In genomic region chr6:159062965-159063364, GRCh38 we compare ENCODE assay signal across 9 cellular contexts. TPM values are rescaled to one million over a fixed set of nuclear protein-coding genes. Genes with fewer than 3 reads are reported as not detected.
DNase-seq lines count a peak whose midpoint lies in the region.
"Had no signal": no experiment of that assay in that cellular context is flagged by ENCODE, and none has a peak within 500 bp of the region (broad histone marks: within the 10 kb centered on the region; RNA-seq: fewer than 3 reads in every experiment).

No MANE protein-coding gene starts in this region.

- peaks cover 42 to 56% (median 47%) of the 10 kb centered on the region in 3 donors for H3K4me1 Mint-ChIP-seq in IgD-negative memory B cell
- peaks cover 92% of the 10 kb centered on the region for H3K4me1 Mint-ChIP-seq in activated T-helper 1 cell treated with anti-CD3 and anti-CD28 coated beads, Interleukin-12 subunit alpha, Interleukin-12 subunit beta, Interleukin-2, Interleukin-4 antibody, amounts not matched to agents 30 ng/mL and 10 ng/mL and 1 ng/mL, durations not matched to agents 14 hours and 24 hours and 36 hours (ENCODE audit: low read depth)

- H3K4me3 Mint-ChIP-seq in IgD-negative memory B cell, result peak overlapping the region; percentile 47 to 72 (median 63)
- H3K4me3 Mint-ChIP-seq in activated T-helper 1 cell treated with anti-CD3 and anti-CD28 coated beads, Interleukin-12 subunit alpha, Interleukin-12 subunit beta, Interleukin-2, Interleukin-4 antibody, amounts not matched to agents 30 ng/mL and 10 ng/mL and 1 ng/mL, durations not matched to agents 14 hours and 24 hours and 36 hours, result peak overlapping the region; percentile 67

- no peaks in the 10 kb centered on the region for H3K27me3 Mint-ChIP-seq in IgD-negative memory B cell
- H3K27me3 Mint-ChIP-seq in activated T-helper 1 cell treated with anti-CD3 and anti-CD28 coated beads, Interleukin-12 subunit alpha, Interleukin-12 subunit beta, Interleukin-2, Interleukin-4 antibody, amounts not matched to agents 30 ng/mL and 10 ng/mL and 1 ng/mL, durations not matched to agents 14 hours and 24 hours and 36 hours (ENCODE audit: insufficient read depth), result peaks cover 2% of the 10 kb centered on the region

- intact Hi-C loops in activated T-helper 1 cell treated with anti-CD3 and anti-CD28 coated beads, Interleukin-12 subunit alpha, Interleukin-12 subunit beta, Interleukin-2, Interleukin-4 antibody, amounts not matched to agents 30 ng/mL and 10 ng/mL and 1 ng/mL, durations not matched to agents 14 hours and 24 hours and 36 hours (cut with micrococcal nuclease), result loop anchor here (1.0 kb wide), 3 partner anchors 9 to 31 kb away; no protein-coding TSS in a partner anchor

- peak; percentile 59 to 81 for DNase-seq in NOMO-1 (lab: John Stamatoyannopoulos, UW; ENCODE audit: unreplicated experiment in 2 of 2)
- DNase-seq in NOMO-1 treated with dmso at 0.1 percent for 144 hours (lab: John Stamatoyannopoulos, UW; ENCODE audit: unreplicated experiment), result no peak
- no peak for DNase-seq in activated T-helper 1 cell treated with anti-CD3 and anti-CD28 coated beads, Interleukin-12 subunit alpha, Interleukin-12 subunit beta, Interleukin-2, Interleukin-4 antibody, amounts not matched to agents 30 ng/mL and 10 ng/mL and 1 ng/mL, durations not matched to agents 14 hours and 24 hours and 36 hours (ENCODE audit: low spot score)
- peak; percentile 39 for DNase-seq in pons (ENCODE audit: low spot score)
- DNase-seq in activated CD4-positive, CD25-positive, alpha-beta regulatory T cell (lab: John Stamatoyannopoulos, UW), result no peak
- no peak for DNase-seq in UCSD-AML1 (lab: John Stamatoyannopoulos, UW; ENCODE audit: unreplicated experiment)
- DNase-seq in globus pallidus (ENCODE audit: low spot score), result no peak
- DNase-seq: NCI-H2171 treated with DMSO at 0.1 percent for 48 hours had no signal

- H3K27ac Mint-ChIP-seq in IgD-negative memory B cell, result peak overlapping the region; percentile 94 to 99 (median 97)
- H3K27ac Mint-ChIP-seq in activated T-helper 1 cell treated with anti-CD3 and anti-CD28 coated beads, Interleukin-12 subunit alpha, Interleukin-12 subunit beta, Interleukin-2, Interleukin-4 antibody, amounts not matched to agents 30 ng/mL and 10 ng/mL and 1 ng/mL, durations not matched to agents 14 hours and 24 hours and 36 hours, result peak overlapping the region; percentile 93

- peaks cover 3% of the 10 kb centered on the region for H3K36me3 Mint-ChIP-seq in IgD-negative memory B cell
- peaks cover 5% of the 10 kb centered on the region for H3K36me3 Mint-ChIP-seq in activated T-helper 1 cell treated with anti-CD3 and anti-CD28 coated beads, Interleukin-12 subunit alpha, Interleukin-12 subunit beta, Interleukin-2, Interleukin-4 antibody, amounts not matched to agents 30 ng/mL and 10 ng/mL and 1 ng/mL, durations not matched to agents 14 hours and 24 hours and 36 hours (ENCODE audit: low read depth)

- no peaks in the 10 kb centered on the region for H3K9me3 Mint-ChIP-seq in IgD-negative memory B cell
- H3K9me3 Mint-ChIP-seq in activated T-helper 1 cell treated with anti-CD3 and anti-CD28 coated beads, Interleukin-12 subunit alpha, Interleukin-12 subunit beta, Interleukin-2, Interleukin-4 antibody, amounts not matched to agents 30 ng/mL and 10 ng/mL and 1 ng/mL, durations not matched to agents 14 hours and 24 hours and 36 hours, result no peaks in the 10 kb centered on the region

RNA-seq across cellular contexts. Expression of gene TAGAP, which starts 18.2 kb away (rescaled TPM):
- polyA plus RNA-seq in IgD-negative memory B cell, result 157 TPM
- total RNA-seq in activated T-helper 1 cell treated with anti-CD3 and anti-CD28 coated beads, Interleukin-12 subunit alpha, Interleukin-12 subunit beta, Interleukin-2, Interleukin-4 antibody, amounts not matched to agents 30 ng/mL and 10 ng/mL and 1 ng/mL, durations not matched to agents 14 hours and 24 hours and 36 hours, result 245 and 250 TPM in 2 replicates

Comparison
In these comparisons a context has a peak if more than half of its experiments do, and no peak if none do; other contexts are left out.
1. DNase-seq: peak in NOMO-1 (2 of 2) and pons (single experiment); none in NOMO-1 treated with dmso at 0.1 percent for 144 hours (single experiment), activated T-helper 1 cell treated with anti-CD3 and anti-CD28 coated beads, Interleukin-12 subunit alpha, Interleukin-12 subunit beta, Interleukin-2, Interleukin-4 antibody, amounts not matched to agents 30 ng/mL and 10 ng/mL and 1 ng/mL, durations not matched to agents 14 hours and 24 hours and 36 hours (single experiment), activated CD4-positive, CD25-positive, alpha-beta regulatory T cell (0 of 4), UCSD-AML1 (single experiment) and globus pallidus (single experiment).